Comparison of ENCODE assay signal across 10 cellular contexts in the genomic region with DNA sequence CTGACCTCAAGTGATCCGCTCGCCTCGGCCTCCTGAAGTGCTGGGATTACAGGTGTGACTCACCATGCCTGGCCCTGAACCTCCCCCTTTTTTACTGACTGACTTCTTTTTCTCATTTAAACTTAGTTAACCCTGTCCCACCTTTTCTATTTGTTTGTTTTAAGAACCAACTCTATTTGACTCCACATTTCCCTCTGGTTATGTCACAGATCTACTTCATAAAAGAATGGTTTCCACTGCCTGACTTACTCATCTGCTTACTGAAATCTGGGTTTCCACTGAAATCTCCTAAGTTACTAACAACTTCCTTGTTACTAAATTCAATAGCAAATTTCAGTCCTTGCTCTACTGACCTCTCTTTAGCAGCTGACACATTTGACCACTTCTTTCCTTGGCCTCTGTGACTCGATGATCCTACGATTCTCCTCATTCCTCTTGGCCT. TPM values are rescaled to one million over a fixed set of nuclear protein-coding genes. Genes with fewer than 3 reads are reported as not detected.
DNase-seq lines count a peak whose midpoint lies in the region; ATAC-seq and TF ChIP-seq lines count a peak whose summit lies in the region.
"Had no signal": no experiment of that assay in that cellular context is flagged by ENCODE, and none has a peak within 500 bp of the region (broad histone marks: within the 10 kb centered on the region; RNA-seq: fewer than 3 reads in every experiment).

No MANE protein-coding gene starts in this region.

- H3K27me3 Mint-ChIP-seq in natural killer cell treated with Interleukin-12 subunit alpha and Interleukin-12 subunit beta and Interleukin-15 and Interleukin-18, amount 100 ng/mL, for 72 hours, result peaks cover 3 to 5% of the 10 kb centered on the region in 2 donors
- no peaks in the 10 kb centered on the region for H3K27me3 Mint-ChIP-seq in natural killer cell (ENCODE audit: low read depth in 2 of 2)
- peaks cover 4% of the 10 kb centered on the region for H3K27me3 Mint-ChIP-seq in T-helper 2 cell treated with Interferon-gamma antibody and Interleukin-4, amounts not matched to agents 5 μg/mL and 100 μg/mL, for 36 hours (ENCODE audit: low read depth)

- intact Hi-C loops in natural killer cell (cut with micrococcal nuclease) (no loop called here), lower lobe of right lung (cut with DNase I) (no loop called here), Right ventricle myocardium inferior (cut with DNase I) (no loop called here)

- no peak for DNase-seq in natural killer cell treated with Interleukin-12 subunit alpha and Interleukin-12 subunit beta and Interleukin-15 and Interleukin-18, amount 100 ng/mL, for 72 hours (ENCODE audit: low spot score)
- no peak for DNase-seq in natural killer cell
- peak; percentile 39 for DNase-seq in T-helper 2 cell treated with Interferon-gamma antibody and Interleukin-4, amounts not matched to agents 5 μg/mL and 100 μg/mL, for 36 hours (ENCODE audit: low spot score)
- no peak for DNase-seq in lower lobe of right lung
- no peak for DNase-seq in Right ventricle myocardium inferior (ENCODE audit: missing footprints)
- no peak for DNase-seq in foreskin melanocyte
- DNase-seq: NCI-H774 had no signal

- H3K9me3 Mint-ChIP-seq in natural killer cell treated with Interleukin-12 subunit alpha and Interleukin-12 subunit beta and Interleukin-15 and Interleukin-18, amount 100 ng/mL, for 72 hours, result no peaks in the 10 kb centered on the region
- H3K9me3 Mint-ChIP-seq in natural killer cell, result no peaks in the 10 kb centered on the region
- no peaks in the 10 kb centered on the region for H3K9me3 Mint-ChIP-seq in T-helper 2 cell treated with Interferon-gamma antibody and Interleukin-4, amounts not matched to agents 5 μg/mL and 100 μg/mL, for 36 hours
- H3K9me3 Mint-ChIP-seq: nephron had no signal

- peaks cover 17% of the 10 kb centered on the region for H3K4me1 ChIP-seq in lower lobe of right lung

- H3K36me3 Mint-ChIP-seq in natural killer cell treated with Interleukin-12 subunit alpha and Interleukin-12 subunit beta and Interleukin-15 and Interleukin-18, amount 100 ng/mL, for 72 hours, result no peaks in the 10 kb centered on the region
- no peaks in the 10 kb centered on the region for H3K36me3 Mint-ChIP-seq in natural killer cell
- H3K36me3 Mint-ChIP-seq in T-helper 2 cell treated with Interferon-gamma antibody and Interleukin-4, amounts not matched to agents 5 μg/mL and 100 μg/mL, for 36 hours (ENCODE audit: low read depth), result no peaks in the 10 kb centered on the region

- no peak overlapping the region for H3K4me3 ChIP-seq in lower lobe of right lung

- H3K27me3 ChIP-seq in lower lobe of right lung (ENCODE audit: low read depth), result no peaks in the 10 kb centered on the region

- H3K36me3 ChIP-seq in lower lobe of right lung, result no peaks in the 10 kb centered on the region

- H3K4me1 Mint-ChIP-seq in natural killer cell treated with Interleukin-12 subunit alpha and Interleukin-12 subunit beta and Interleukin-15 and Interleukin-18, amount 100 ng/mL, for 72 hours (ENCODE audit: low read depth in 2 of 2), result peaks cover 0 to 16% of the 10 kb centered on the region in 2 donors
- no peaks in the 10 kb centered on the region for H3K4me1 Mint-ChIP-seq in natural killer cell
- H3K4me1 Mint-ChIP-seq in T-helper 2 cell treated with Interferon-gamma antibody and Interleukin-4, amounts not matched to agents 5 μg/mL and 100 μg/mL, for 36 hours (ENCODE audit: low read depth), result peaks cover 25% of the 10 kb centered on the region

- ATAC-seq in natural killer cell treated with Interleukin-12 subunit alpha and Interleukin-12 subunit beta and Interleukin-15 and Interleukin-18, amount 100 ng/mL, for 72 hours, result peak; percentile 56 to 57
- ATAC-seq in natural killer cell (no peak), lower lobe of right lung (peak; percentile 54 to 57), Right ventricle myocardium inferior (no peak), GM21381 (IDR thresholded peaks at IDR 0.05; ENCODE audit: unreplicated experiment) (no peak), GM21717 (IDR thresholded peaks at IDR 0.05; ENCODE audit: unreplicated experiment) (no peak)

- peak overlapping the region; percentile 65 for H3K27ac ChIP-seq in lower lobe of right lung

- TF ChIP-seq CTCF in natural killer cell (IDR thresholded peaks at IDR 0.05) (no peak), lower lobe of right lung (IDR thresholded peaks at IDR 0.05) (no peak)

- no peak overlapping the region for H3K4me3 Mint-ChIP-seq in natural killer cell treated with Interleukin-12 subunit alpha and Interleukin-12 subunit beta and Interleukin-15 and Interleukin-18, amount 100 ng/mL, for 72 hours
- no peak overlapping the region for H3K4me3 Mint-ChIP-seq in natural killer cell
- no peak overlapping the region for H3K4me3 Mint-ChIP-seq in T-helper 2 cell treated with Interferon-gamma antibody and Interleukin-4, amounts not matched to agents 5 μg/mL and 100 μg/mL, for 36 hours
- H3K4me3 Mint-ChIP-seq: nephron had no signal

- no peaks in the 10 kb centered on the region for H3K9me3 ChIP-seq in lower lobe of right lung

- H3K27ac Mint-ChIP-seq in natural killer cell treated with Interleukin-12 subunit alpha and Interleukin-12 subunit beta and Interleukin-15 and Interleukin-18, amount 100 ng/mL, for 72 hours, result no peak overlapping the region
- H3K27ac Mint-ChIP-seq in natural killer cell, result no peak overlapping the region
- no peak overlapping the region for H3K27ac Mint-ChIP-seq in T-helper 2 cell treated with Interferon-gamma antibody and Interleukin-4, amounts not matched to agents 5 μg/mL and 100 μg/mL, for 36 hours
- H3K27ac Mint-ChIP-seq: nephron had no signal

RNA-seq across cellular contexts. Expression of a gene that starts 28.0 kb away (rescaled TPM):
- total RNA-seq in natural killer cell treated with Interleukin-12 subunit alpha and Interleukin-12 subunit beta and Interleukin-15 and Interleukin-18, amount 100 ng/mL, for 72 hours, result under 1 TPM in 1 of 2 donors, not detected in 1; 0.12 TPM
- total RNA-seq in natural killer cell (under 1 TPM in 2 of 3 donors, not detected in 1; 0.14 to 0.23 TPM), lower lobe of right lung (9.2 TPM), Right ventricle myocardium inferior (0.95 TPM)

Comparison
In these comparisons a context has a peak if more than half of its experiments do, and no peak if none do; other contexts are left out.
1. ATAC-seq: peak in natural killer cell treated with Interleukin-12 subunit alpha and Interleukin-12 subunit beta and Interleukin-15 and Interleukin-18, amount 100 ng/mL, for 72 hours (2 of 2) and lower lobe of right lung (2 of 2); none in natural killer cell (0 of 3), Right ventricle myocardium inferior (single experiment), GM21381 (single experiment) and GM21717 (single experiment).